In the genomic region with DNA sequence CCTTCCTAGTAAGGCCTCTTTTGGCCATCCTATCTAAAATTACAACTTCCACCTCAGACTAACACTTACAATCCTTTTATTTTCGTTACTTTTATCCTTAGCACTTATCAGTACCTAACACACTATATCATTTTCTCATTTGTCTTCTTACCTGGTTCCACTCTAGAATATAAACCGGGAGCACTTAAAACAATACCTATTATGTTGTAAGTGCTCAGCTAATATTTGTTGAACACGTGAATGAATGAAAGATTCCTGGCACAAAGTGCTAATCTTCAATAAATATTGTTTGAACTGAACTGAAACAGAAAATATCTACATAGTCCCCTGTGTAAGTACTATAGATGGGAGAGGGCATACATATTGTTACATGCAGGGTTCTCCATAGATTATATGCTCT, we compare ENCODE assay signal across 1 cellular context.
TF ChIP-seq lines count a peak whose summit lies in the region.

No MANE protein-coding gene starts in this region.

TF ChIP-seq in endothelial cell of umbilical vein, 7 proteins besides CTCF, POLR2A, EP300 and RAD21:
- no peak for TF ChIP-seq MYC (IDR thresholded peaks at IDR 0.05; ENCODE audit: low read depth, low read length)
